ENCODE assay signal across 20 cellular contexts in the genomic region with DNA sequence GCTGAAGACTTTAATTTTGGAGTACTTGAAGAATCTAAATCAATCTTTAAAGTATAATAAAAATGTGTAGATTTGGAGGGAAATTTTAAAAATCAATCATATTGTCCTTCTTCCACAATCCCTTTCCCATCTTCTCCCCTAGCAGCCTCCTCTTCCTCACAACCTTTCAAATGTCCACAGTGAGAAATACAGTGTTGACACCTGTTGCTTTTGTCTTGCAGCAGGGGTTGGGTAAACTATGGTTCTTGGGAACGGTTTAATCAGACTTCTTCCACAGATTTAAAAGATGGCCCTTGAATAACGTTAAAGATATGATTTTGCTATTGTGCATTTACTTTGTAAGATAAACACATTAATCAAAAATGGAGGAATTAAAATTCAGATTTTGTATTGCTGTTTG.
"Had no signal": no experiment of that assay in that cellular context is flagged by ENCODE, and none has a peak within 500 bp of the region (broad histone marks: within the 10 kb centered on the region; RNA-seq: fewer than 3 reads in every experiment).

No MANE protein-coding gene starts in this region.

- H3K27me3 ChIP-seq: gastroesophageal sphincter, heart left ventricle, pancreas, right lobe of liver, spleen, testis had no signal

- H3K4me3 ChIP-seq: coronary artery, gastroesophageal sphincter, heart left ventricle, lower lobe of right lung, pancreas, right lobe of liver, spleen, testis had no signal

- H3K27ac Mint-ChIP-seq: activated CD4-positive, alpha-beta T cell treated with anti-CD3 and anti-CD28 coated beads for 36 hours; activated naive CD8-positive, alpha-beta T cell treated with anti-CD3 and anti-CD28 coated beads, Interleukin-2, amount 10 ng/mL, durations not matched to agents 7 days and 5 days; mesothelial cell of epicardium; stimulated activated memory B cell treated with anti-CD40 and anti-IgM and Interleukin-4, amounts not matched to agents 10 μg/mL and 1 μg/mL and 100 μg/mL, for 72 hours; T-helper 2 cell treated with Interferon-gamma antibody and Interleukin-4, amounts not matched to agents 5 μg/mL and 100 μg/mL, for 36 hours; type B pancreatic cell; WTC11 had no signal

- H3K4me1 ChIP-seq: pancreas, right lobe of liver had no signal

- H3K36me3 ChIP-seq: gastroesophageal sphincter, heart left ventricle, lower lobe of right lung, pancreas, right lobe of liver, spleen had no signal

- H3K9me3 Mint-ChIP-seq: activated naive CD8-positive, alpha-beta T cell treated with anti-CD3 and anti-CD28 coated beads, Interleukin-2, amount 10 ng/mL, durations not matched to agents 7 days and 5 days; brain; central memory CD8-positive, alpha-beta T cell; mesothelial cell of epicardium; stimulated activated memory B cell treated with anti-CD40 and anti-IgM and Interleukin-4, amounts not matched to agents 10 μg/mL and 1 μg/mL and 100 μg/mL, for 72 hours; T-helper 2 cell treated with Interferon-gamma antibody and Interleukin-4, amounts not matched to agents 5 μg/mL and 100 μg/mL, for 36 hours; type B pancreatic cell; WTC11 had no signal

- H3K36me3 Mint-ChIP-seq: activated naive CD8-positive, alpha-beta T cell treated with anti-CD3 and anti-CD28 coated beads, Interleukin-2, amount 10 ng/mL, durations not matched to agents 7 days and 5 days; brain; mesothelial cell of epicardium; type B pancreatic cell; WTC11 had no signal

- ATAC-seq: activated CD4-positive, alpha-beta T cell treated with anti-CD3 and anti-CD28 coated beads for 36 hours; stimulated activated memory B cell treated with anti-CD40 and anti-IgM and Interleukin-4, amounts not matched to agents 10 μg/mL and 1 μg/mL and 100 μg/mL, for 72 hours had no signal

- H3K9me3 ChIP-seq: gastroesophageal sphincter, heart left ventricle, lower lobe of right lung, pancreas, right lobe of liver, spleen, testis had no signal

- H3K27me3 Mint-ChIP-seq: activated CD4-positive, alpha-beta T cell treated with anti-CD3 and anti-CD28 coated beads for 36 hours; stimulated activated memory B cell treated with anti-CD40 and anti-IgM and Interleukin-4, amounts not matched to agents 10 μg/mL and 1 μg/mL and 100 μg/mL, for 72 hours; type B pancreatic cell had no signal

- H3K4me3 Mint-ChIP-seq: activated CD4-positive, alpha-beta T cell treated with anti-CD3 and anti-CD28 coated beads for 36 hours; activated naive CD8-positive, alpha-beta T cell treated with anti-CD3 and anti-CD28 coated beads, Interleukin-2, amount 10 ng/mL, durations not matched to agents 7 days and 5 days; central memory CD8-positive, alpha-beta T cell; mesothelial cell of epicardium; stimulated activated memory B cell treated with anti-CD40 and anti-IgM and Interleukin-4, amounts not matched to agents 10 μg/mL and 1 μg/mL and 100 μg/mL, for 72 hours; T-helper 2 cell treated with Interferon-gamma antibody and Interleukin-4, amounts not matched to agents 5 μg/mL and 100 μg/mL, for 36 hours; type B pancreatic cell; WTC11 had no signal

- DNase-seq: activated CD4-positive, alpha-beta T cell treated with anti-CD3 and anti-CD28 coated beads for 36 hours; activated CD4-positive, alpha-beta T cell treated with anti-CD3 and anti-CD28 coated beads, Interleukin-2, amount 50 U/mL, for 48 hours; activated naive CD4-positive, alpha-beta T cell; activated naive CD8-positive, alpha-beta T cell treated with anti-CD3 and anti-CD28 coated beads, Interleukin-2, amount 10 ng/mL, durations not matched to agents 7 days and 5 days; lower lobe of right lung; spleen; stimulated activated CD4-positive, alpha-beta T cell treated with anti-CD3 and anti-CD28 coated beads, Interleukin-4, amount 100 ng/mL, for 4 hours; testis had no signal

- H3K27ac ChIP-seq: lower lobe of right lung, pancreas, right lobe of liver, spleen, testis had no signal
